Comparison of ENCODE assay signal across 1 cellular context in genomic region chr4:140020457-140021361, GRCh38.
TF ChIP-seq lines count a peak whose summit lies in the region.

No MANE protein-coding gene starts in this region.

TF ChIP-seq in SK-N-SH, 30 proteins besides CTCF, POLR2A, EP300 and RAD21 (continued from another document):
- TF ChIP-seq ZBTB33 (IDR thresholded peaks at IDR 0.05; ENCODE audit: borderline replicate concordance, low read depth) = no peak
- no peak for TF ChIP-seq USF1 (IDR thresholded peaks at IDR 0.05; ENCODE audit: borderline replicate concordance, low read depth)
- TF ChIP-seq CHD2 (IDR thresholded peaks at IDR 0.05; ENCODE audit: low read length, partially characterized antibody) = no peak
- no peak for TF ChIP-seq GATA2 (CRISPR knock-in tag; IDR thresholded peaks at IDR 0.05)
- no peak for TF ChIP-seq MEF2A (IDR thresholded peaks at IDR 0.05; ENCODE audit: borderline replicate concordance, low read depth)
- no peak for TF ChIP-seq TEAD4 (IDR thresholded peaks at IDR 0.05; ENCODE audit: borderline replicate concordance, insufficient read depth)
